In the genomic region with DNA sequence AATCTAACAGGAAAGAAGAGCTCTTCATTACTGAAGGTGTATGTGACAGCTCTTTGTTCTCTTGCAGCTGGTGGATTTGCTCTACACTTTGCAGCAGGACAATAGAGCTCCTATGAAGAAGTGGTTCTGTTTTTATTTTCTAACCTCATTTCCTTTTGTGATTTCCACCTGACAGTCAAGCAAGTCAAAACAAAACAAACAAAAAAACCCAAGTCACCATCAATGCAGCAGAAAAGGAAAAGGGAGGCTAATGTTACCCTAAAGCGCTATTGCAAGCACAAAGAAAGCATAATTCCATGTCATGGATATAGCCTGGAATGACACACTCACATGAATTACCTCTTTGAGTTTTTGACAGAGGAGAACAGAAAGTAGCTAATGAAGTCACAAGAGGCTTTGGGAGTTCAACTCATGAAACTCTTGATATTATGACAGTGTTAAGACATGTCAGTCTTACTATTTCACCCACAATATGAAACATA, we compare ENCODE assay signal across 24 cellular contexts.
DNase-seq lines count a peak whose midpoint lies in the region; ATAC-seq lines count a peak whose summit lies in the region.
"Had no signal": no experiment of that assay in that cellular context is flagged by ENCODE, and none has a peak within 500 bp of the region (broad histone marks: within the 10 kb centered on the region; RNA-seq: fewer than 3 reads in every experiment).

No MANE protein-coding gene starts in this region.

- ATAC-seq in HG02610 (IDR thresholded peaks at IDR 0.05; ENCODE audit: unreplicated experiment), result peak; percentile 72
- ATAC-seq in HG02938 (IDR thresholded peaks at IDR 0.05; ENCODE audit: unreplicated experiment), result no peak
- ATAC-seq: activated CD8-positive, alpha-beta T cell treated with anti-CD3 and anti-CD28 coated beads for 36 hours; GM23338; heart left ventricle; Panc1; stimulated activated naive B cell treated with anti-CD40 and anti-IgM and Interleukin-4, amounts not matched to agents 10 μg/mL and 1 μg/mL and 100 μg/mL, for 72 hours had no signal

- DNase-seq in COLO668 (lab: John Stamatoyannopoulos, UW; ENCODE audit: unreplicated experiment) (peak; percentile 22), NCI-H146 (lab: John Stamatoyannopoulos, UW) (peak; percentile 57), NCI-H748 treated with DMSO at 0.1 percent for 48 hours (lab: John Stamatoyannopoulos, UW) (peak; percentile 100), HuH-7 (ENCODE audit: low spot score) (no peak), HK-2 (ENCODE audit: unreplicated experiment) (no peak)
- no peak for DNase-seq in activated CD4-positive, alpha-beta T cell treated with anti-CD3 and anti-CD28 coated beads, Interleukin-2, amount 50 U/mL, for 1 hour
- DNase-seq: activated B cell treated with CpG ODN at 0.5 μM for 24 hours; activated CD8-positive, alpha-beta T cell treated with anti-CD3 and anti-CD28 coated beads for 36 hours; activated T-cell treated with anti-CD3 and anti-CD28 coated beads, Interleukin-2, amount 50 U/mL, for 1 hour; amniotic stem cell; C1 segment of cervical spinal cord; GF-D8; heart left ventricle; Karpas-422; left ventricle myocardium inferior; NCI-H1694; nephron progenitor cell; NK-92 treated with Interleukin-12 subunit alpha and Interleukin-12 subunit beta, amount 100 ng/mL, for 24 hours; stimulated activated naive B cell treated with anti-CD40 and anti-IgM and Interleukin-4, amounts not matched to agents 10 μg/mL and 1 μg/mL and 100 μg/mL, for 72 hours; testis had no signal

Comparison
In these comparisons a context has a peak if more than half of its experiments do, and no peak if none do; other contexts are left out.
1. DNase-seq: peak in COLO668 (single experiment), NCI-H146 (single experiment) and NCI-H748 treated with DMSO at 0.1 percent for 48 hours (single experiment); none in HuH-7 (single experiment), activated CD4-positive, alpha-beta T cell treated with anti-CD3 and anti-CD28 coated beads, Interleukin-2, amount 50 U/mL, for 1 hour (single experiment) and HK-2 (single experiment).